In the genomic region with DNA sequence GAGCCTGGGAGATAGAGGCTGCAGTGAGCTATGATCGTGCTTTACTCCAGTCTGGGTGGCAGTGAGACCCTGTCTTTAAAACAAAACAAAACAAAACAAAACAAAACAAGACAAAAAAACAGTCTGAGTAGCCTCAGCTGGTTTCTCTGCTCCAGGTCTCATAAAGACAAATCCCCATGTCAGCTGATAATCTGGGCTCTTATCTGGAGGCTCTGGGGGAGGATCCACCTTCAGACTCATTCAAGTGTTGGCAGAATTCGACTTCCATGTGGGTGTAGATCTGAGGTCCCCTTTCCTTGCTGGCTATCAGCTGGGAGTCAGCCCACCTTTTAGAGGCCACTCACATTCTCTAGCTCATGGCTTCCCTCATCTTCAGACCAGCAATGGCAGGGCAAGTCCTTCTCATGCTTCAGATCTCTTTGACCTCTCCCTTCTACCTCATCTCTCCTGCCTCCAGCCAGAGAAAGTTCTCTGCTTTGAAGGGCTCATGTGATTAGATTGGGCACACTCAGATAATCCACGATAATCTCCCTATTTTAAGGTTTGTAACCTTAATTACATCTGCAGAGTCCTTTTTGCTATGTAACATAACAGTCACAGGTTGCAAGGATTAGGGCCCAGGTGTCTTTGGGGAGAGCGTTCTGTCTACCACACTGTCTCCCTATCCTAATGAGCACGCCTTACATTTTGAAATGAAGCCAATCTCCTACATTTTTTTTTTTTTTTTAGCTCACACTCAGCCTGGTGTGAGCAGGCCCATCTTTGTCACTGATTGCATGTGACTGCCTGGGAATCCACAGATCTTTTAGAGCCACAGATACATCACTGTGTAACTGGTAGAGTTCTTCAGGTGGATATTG, we compare ENCODE assay signal across 1 cellular context.
TF ChIP-seq lines count a peak whose summit lies in the region.

No MANE protein-coding gene starts in this region.

TF ChIP-seq in K562, 482 proteins besides CTCF, POLR2A, EP300 and RAD21 (continued from another document and continues in another):
- TF ChIP-seq, protein P1, sequence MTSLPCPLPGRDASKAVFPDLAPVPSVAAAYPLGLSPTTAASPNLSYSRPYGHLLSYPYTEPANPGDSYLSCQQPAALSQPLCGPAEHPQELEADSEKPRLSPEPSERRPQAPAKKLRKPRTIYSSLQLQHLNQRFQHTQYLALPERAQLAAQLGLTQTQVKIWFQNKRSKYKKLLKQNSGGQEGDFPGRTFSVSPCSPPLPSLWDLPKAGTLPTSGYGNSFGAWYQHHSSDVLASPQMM (CRISPR knock-in tag; IDR thresholded peaks at IDR 0.05): no peak
- TF ChIP-seq TRIM28 (IDR thresholded peaks at IDR 0.05) (no peak), ZNF77 (CRISPR knock-in tag; IDR thresholded peaks at IDR 0.05) (no peak), RAD51 (IDR thresholded peaks at IDR 0.05; ENCODE audit: borderline replicate concordance, low read depth) (0 out of 2 replicates have a peak, but pooled peaks have one; percentile 9), SOX6 (IDR thresholded peaks at IDR 0.05) (peak; percentile 61; the same call in 1 of the 2 replicates), SMARCE1 (IDR thresholded peaks at IDR 0.05) (peak; percentile 78), HDGF (IDR thresholded peaks at IDR 0.05) (no peak), FOXM1 (IDR thresholded peaks at IDR 0.05; ENCODE audit: low read depth) (peak; percentile 48; the same call in 1 of the 2 replicates), FOXM1 (CRISPR knock-in tag; IDR thresholded peaks at IDR 0.05; ENCODE audit: low read depth) (no peak), BRF1 (IDR thresholded peaks at IDR 0.05; ENCODE audit: borderline replicate concordance, extremely low read depth, insufficient read length) (no peak), ZNF699 (CRISPR knock-in tag; IDR thresholded peaks at IDR 0.05; ENCODE audit: insufficient replicate concordance) (no peak), GTF2F1 (IDR thresholded peaks at IDR 0.05; ENCODE audit: low read depth, low read length) (no peak), ETV6 (IDR thresholded peaks at IDR 0.05; ENCODE audit: borderline replicate concordance in 1 of 2, low read depth in 2 of 2, low read length in 1 of 2) (no peak), ETV6 (CRISPR knock-in tag; IDR thresholded peaks at IDR 0.05; ENCODE audit: borderline replicate concordance) (no peak), JUND (IDR thresholded peaks at IDR 0.05; ENCODE audit: borderline replicate concordance, low read depth, low read length) (0 out of 2 replicates have a peak, but pooled peaks have one; percentile 31), JUND (tag; IDR thresholded peaks at IDR 0.05; ENCODE audit: borderline replicate concordance, low read depth, low read length) (peak; percentile 16; the same call in 1 of the 3 replicates), ILK (tag; IDR thresholded peaks at IDR 0.05; ENCODE audit: borderline replicate concordance, low read depth) (no peak; the same call in 1 of the 2 replicates), IRF2 (CRISPR knock-in tag; IDR thresholded peaks at IDR 0.05) (no peak), PYGO2 (tag; IDR thresholded peaks at IDR 0.05) (no peak), MTF1 (CRISPR knock-in tag; IDR thresholded peaks at IDR 0.05; ENCODE audit: borderline replicate concordance) (no peak), SMAD2 (IDR thresholded peaks at IDR 0.05; ENCODE audit: low read depth, low read length) (no peak), POLR2B (IDR thresholded peaks at IDR 0.05; ENCODE audit: low read depth, partially characterized antibody) (no peak), NFYB (IDR thresholded peaks at IDR 0.05; ENCODE audit: extremely low read depth, insufficient read length) (no peak), FOXA3 (CRISPR knock-in tag; conservative IDR thresholded peaks at IDR 0.05 in 1 of 2, IDR thresholded peaks at IDR 0.05 in 1 of 2) (no peak), PRMT5 (CRISPR knock-in tag; IDR thresholded peaks at IDR 0.05) (no peak), TSC22D4 (tag; IDR thresholded peaks at IDR 0.05) (no peak), MEF2A (IDR thresholded peaks at IDR 0.05; ENCODE audit: control insufficient read depth, low read depth, low read length) (no peak), LCOR (CRISPR knock-in tag; IDR thresholded peaks at IDR 0.05) (no peak), HEY1 (CRISPR knock-in tag; IDR thresholded peaks at IDR 0.05; ENCODE audit: borderline replicate concordance) (no peak), ZNF764 (CRISPR knock-in tag; IDR thresholded peaks at IDR 0.05; ENCODE audit: low read depth) (no peak), FUS (optimal IDR thresholded peaks at IDR 0.05; ENCODE audit: low read depth, low read length) (no peak), ZBTB1 (CRISPR knock-in tag; IDR thresholded peaks at IDR 0.05; ENCODE audit: borderline replicate concordance, low read depth) (no peak), CBX5 (IDR thresholded peaks at IDR 0.05; ENCODE audit: borderline replicate concordance, low read depth) (no peak), CCNT2 (IDR thresholded peaks at IDR 0.05; ENCODE audit: borderline replicate concordance, extremely low read depth, insufficient read length, low read depth, low read length) (peak; percentile 77), HNRNPL (IDR thresholded peaks at IDR 0.05; ENCODE audit: low read depth, low read length) (no peak), TEAD1 (CRISPR knock-in tag; IDR thresholded peaks at IDR 0.05) (no peak), BDP1 (IDR thresholded peaks at IDR 0.05; ENCODE audit: insufficient read depth, insufficient read length) (no peak), ZNF830 (CRISPR knock-in tag; IDR thresholded peaks at IDR 0.05) (no peak), ZNF584 (CRISPR knock-in tag; IDR thresholded peaks at IDR 0.05; ENCODE audit: low read depth) (no peak)
- TF ChIP-seq, protein P2, sequence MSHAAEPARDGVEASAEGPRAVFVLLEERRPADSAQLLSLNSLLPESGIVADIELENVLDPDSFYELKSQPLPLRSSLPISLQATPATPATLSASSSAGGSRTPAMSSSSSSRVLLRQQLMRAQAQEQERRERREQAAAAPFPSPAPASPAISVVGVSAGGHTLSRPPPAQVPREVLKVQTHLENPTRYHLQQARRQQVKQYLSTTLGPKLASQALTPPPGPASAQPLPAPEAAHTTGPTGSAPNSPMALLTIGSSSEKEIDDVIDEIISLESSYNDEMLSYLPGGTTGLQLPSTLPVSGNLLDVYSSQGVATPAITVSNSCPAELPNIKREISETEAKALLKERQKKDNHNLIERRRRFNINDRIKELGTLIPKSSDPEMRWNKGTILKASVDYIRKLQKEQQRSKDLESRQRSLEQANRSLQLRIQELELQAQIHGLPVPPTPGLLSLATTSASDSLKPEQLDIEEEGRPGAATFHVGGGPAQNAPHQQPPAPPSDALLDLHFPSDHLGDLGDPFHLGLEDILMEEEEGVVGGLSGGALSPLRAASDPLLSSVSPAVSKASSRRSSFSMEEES (CRISPR knock-in tag; IDR thresholded peaks at IDR 0.05): no peak
- TF ChIP-seq, protein P3, sequence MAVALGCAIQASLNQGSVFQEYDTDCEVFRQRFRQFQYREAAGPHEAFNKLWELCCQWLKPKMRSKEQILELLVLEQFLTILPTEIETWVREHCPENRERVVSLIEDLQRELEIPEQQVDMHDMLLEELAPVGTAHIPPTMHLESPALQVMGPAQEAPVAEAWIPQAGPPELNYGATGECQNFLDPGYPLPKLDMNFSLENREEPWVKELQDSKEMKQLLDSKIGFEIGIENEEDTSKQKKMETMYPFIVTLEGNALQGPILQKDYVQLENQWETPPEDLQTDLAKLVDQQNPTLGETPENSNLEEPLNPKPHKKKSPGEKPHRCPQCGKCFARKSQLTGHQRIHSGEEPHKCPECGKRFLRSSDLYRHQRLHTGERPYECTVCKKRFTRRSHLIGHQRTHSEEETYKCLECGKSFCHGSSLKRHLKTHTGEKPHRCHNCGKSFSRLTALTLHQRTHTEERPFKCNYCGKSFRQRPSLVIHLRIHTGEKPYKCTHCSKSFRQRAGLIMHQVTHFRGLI (CRISPR knock-in tag; IDR thresholded peaks at IDR 0.05): no peak
- TF ChIP-seq, protein P4, sequence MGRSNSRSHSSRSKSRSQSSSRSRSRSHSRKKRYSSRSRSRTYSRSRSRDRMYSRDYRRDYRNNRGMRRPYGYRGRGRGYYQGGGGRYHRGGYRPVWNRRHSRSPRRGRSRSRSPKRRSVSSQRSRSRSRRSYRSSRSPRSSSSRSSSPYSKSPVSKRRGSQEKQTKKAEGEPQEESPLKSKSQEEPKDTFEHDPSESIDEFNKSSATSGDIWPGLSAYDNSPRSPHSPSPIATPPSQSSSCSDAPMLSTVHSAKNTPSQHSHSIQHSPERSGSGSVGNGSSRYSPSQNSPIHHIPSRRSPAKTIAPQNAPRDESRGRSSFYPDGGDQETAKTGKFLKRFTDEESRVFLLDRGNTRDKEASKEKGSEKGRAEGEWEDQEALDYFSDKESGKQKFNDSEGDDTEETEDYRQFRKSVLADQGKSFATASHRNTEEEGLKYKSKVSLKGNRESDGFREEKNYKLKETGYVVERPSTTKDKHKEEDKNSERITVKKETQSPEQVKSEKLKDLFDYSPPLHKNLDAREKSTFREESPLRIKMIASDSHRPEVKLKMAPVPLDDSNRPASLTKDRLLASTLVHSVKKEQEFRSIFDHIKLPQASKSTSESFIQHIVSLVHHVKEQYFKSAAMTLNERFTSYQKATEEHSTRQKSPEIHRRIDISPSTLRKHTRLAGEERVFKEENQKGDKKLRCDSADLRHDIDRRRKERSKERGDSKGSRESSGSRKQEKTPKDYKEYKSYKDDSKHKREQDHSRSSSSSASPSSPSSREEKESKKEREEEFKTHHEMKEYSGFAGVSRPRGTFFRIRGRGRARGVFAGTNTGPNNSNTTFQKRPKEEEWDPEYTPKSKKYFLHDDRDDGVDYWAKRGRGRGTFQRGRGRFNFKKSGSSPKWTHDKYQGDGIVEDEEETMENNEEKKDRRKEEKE (IDR thresholded peaks at IDR 0.05; ENCODE audit: borderline replicate concordance in 1 of 2, control insufficient read depth in 1 of 2, low read depth in 2 of 2, low read length in 1 of 2): no peak
- TF ChIP-seq, protein P5, sequence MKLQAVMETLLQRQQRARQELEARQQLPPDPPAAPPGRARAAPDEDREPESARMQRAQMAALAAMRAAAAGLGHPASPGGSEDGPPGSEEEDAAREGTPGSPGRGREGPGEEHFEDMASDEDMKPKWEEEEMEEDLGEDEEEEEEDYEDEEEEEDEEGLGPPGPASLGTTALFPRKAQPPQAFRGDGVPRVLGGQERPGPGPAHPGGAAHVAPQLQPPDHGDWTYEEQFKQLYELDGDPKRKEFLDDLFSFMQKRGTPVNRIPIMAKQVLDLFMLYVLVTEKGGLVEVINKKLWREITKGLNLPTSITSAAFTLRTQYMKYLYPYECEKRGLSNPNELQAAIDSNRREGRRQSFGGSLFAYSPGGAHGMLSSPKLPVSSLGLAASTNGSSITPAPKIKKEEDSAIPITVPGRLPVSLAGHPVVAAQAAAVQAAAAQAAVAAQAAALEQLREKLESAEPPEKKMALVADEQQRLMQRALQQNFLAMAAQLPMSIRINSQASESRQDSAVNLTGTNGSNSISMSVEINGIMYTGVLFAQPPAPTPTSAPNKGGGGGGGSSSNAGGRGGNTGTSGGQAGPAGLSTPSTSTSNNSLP (IDR thresholded peaks at IDR 0.05; ENCODE audit: borderline replicate concordance, low read depth, low read length): no peak
- TF ChIP-seq, protein P6, sequence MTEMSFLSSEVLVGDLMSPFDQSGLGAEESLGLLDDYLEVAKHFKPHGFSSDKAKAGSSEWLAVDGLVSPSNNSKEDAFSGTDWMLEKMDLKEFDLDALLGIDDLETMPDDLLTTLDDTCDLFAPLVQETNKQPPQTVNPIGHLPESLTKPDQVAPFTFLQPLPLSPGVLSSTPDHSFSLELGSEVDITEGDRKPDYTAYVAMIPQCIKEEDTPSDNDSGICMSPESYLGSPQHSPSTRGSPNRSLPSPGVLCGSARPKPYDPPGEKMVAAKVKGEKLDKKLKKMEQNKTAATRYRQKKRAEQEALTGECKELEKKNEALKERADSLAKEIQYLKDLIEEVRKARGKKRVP (CRISPR knock-in tag; IDR thresholded peaks at IDR 0.05): 0 out of 2 replicates have a peak, but pooled peaks have one; percentile 2
- TF ChIP-seq, protein P7, sequence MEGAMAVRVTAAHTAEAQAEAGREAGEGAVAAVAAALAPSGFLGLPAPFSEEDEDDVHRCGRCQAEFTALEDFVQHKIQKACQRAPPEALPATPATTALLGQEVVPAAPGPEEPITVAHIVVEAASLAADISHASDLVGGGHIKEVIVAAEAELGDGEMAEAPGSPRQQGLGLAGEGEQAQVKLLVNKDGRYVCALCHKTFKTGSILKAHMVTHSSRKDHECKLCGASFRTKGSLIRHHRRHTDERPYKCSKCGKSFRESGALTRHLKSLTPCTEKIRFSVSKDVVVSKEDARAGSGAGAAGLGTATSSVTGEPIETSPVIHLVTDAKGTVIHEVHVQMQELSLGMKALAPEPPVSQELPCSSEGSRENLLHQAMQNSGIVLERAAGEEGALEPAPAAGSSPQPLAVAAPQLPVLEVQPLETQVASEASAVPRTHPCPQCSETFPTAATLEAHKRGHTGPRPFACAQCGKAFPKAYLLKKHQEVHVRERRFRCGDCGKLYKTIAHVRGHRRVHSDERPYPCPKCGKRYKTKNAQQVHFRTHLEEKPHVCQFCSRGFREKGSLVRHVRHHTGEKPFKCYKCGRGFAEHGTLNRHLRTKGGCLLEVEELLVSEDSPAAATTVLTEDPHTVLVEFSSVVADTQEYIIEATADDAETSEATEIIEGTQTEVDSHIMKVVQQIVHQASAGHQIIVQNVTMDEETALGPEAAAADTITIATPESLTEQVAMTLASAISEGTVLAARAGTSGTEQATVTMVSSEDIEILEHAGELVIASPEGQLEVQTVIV (CRISPR knock-in tag; IDR thresholded peaks at IDR 0.05; ENCODE audit: borderline replicate concordance): no peak
- TF ChIP-seq, protein P8, sequence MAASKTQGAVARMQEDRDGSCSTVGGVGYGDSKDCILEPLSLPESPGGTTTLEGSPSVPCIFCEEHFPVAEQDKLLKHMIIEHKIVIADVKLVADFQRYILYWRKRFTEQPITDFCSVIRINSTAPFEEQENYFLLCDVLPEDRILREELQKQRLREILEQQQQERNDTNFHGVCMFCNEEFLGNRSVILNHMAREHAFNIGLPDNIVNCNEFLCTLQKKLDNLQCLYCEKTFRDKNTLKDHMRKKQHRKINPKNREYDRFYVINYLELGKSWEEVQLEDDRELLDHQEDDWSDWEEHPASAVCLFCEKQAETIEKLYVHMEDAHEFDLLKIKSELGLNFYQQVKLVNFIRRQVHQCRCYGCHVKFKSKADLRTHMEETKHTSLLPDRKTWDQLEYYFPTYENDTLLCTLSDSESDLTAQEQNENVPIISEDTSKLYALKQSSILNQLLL (CRISPR knock-in tag; IDR thresholded peaks at IDR 0.05; ENCODE audit: borderline replicate concordance): no peak
- TF ChIP-seq, protein P9, sequence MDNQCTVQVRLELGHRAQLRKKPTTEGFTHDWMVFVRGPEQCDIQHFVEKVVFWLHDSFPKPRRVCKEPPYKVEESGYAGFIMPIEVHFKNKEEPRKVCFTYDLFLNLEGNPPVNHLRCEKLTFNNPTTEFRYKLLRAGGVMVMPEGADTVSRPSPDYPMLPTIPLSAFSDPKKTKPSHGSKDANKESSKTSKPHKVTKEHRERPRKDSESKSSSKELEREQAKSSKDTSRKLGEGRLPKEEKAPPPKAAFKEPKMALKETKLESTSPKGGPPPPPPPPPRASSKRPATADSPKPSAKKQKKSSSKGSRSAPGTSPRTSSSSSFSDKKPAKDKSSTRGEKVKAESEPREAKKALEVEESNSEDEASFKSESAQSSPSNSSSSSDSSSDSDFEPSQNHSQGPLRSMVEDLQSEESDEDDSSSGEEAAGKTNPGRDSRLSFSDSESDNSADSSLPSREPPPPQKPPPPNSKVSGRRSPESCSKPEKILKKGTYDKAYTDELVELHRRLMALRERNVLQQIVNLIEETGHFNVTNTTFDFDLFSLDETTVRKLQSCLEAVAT (IDR thresholded peaks at IDR 0.05): no peak
